Comparison of ENCODE assay signal across 1 cellular context in the genomic region with DNA sequence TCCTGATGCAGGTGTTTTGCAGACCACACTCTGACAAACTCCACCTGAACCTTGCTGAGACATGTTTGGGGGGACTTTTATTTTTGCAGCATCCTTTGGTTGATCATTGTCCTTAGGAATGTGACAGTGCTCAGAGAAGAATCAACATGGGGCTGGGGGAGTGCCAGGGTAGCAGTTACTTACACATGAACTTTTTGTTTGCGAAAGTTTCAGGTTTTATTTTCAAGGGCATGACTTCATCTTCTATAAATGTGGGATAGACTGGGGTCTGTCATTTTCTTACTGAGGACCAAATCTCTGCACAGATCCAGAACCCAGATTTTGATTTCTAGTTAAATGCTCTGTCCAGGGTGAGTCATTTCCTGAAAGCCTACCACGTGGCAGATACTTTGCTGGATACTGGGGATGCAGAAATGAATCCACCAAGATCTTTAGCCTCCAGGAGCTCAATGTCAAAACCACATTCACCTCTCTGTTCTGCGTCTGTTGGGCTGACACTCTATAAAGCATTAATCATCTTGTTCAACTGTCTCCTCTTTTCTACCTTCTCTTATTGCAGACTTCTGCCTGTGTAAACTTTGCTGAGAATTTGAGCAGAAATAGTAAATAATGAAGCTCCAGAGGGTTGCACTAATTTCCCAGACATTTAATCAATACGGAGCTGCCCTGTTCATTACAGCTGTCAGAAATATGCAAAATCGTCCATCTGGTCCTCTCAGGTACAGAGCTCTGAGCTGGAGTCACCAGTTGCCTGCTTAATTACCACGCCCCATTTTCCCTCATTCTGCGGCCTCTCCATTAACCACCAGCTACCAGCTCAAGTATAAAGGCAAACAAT.
TF ChIP-seq lines count a peak whose summit lies in the region.

No MANE protein-coding gene starts in this region.

TF ChIP-seq in H1, 55 proteins besides CTCF, POLR2A, EP300 and RAD21 (continued from another document):
- no peak for TF ChIP-seq EGR1 (IDR thresholded peaks at IDR 0.05; ENCODE audit: borderline replicate concordance, low read depth, low read length)
- TF ChIP-seq CTBP2 (IDR thresholded peaks at IDR 0.05; ENCODE audit: borderline replicate concordance, insufficient read depth, insufficient read length, low read length) = no peak
- TF ChIP-seq NANOG (IDR thresholded peaks at IDR 0.05; ENCODE audit: insufficient read depth, low read depth, low read length, poor library complexity, severe bottlenecking) = no peak
- no peak for TF ChIP-seq CREB1 (IDR thresholded peaks at IDR 0.05)
- no peak for TF ChIP-seq TBP (IDR thresholded peaks at IDR 0.05; ENCODE audit: low read depth, low read length)
